Comparison of ENCODE assay signal across 22 cellular contexts in the genomic region with DNA sequence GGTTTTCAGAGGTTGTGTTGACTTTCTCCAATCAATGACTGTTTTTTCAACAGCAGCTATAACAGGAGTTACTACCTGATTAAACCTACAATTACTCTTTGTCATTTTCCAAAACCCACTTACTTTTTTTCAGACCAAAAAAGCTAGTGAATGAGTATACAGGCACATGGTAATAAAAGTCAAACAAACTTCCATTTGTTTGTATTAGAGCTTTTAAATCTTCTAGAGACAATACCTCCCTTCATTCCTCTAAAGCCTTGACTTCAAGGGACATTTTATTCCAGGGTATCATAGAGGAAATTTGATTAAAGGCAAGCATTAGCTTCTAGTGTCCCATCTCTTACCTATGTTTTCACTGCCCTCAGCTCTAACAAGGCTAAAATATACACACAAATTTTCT. TPM values are rescaled to one million over a fixed set of nuclear protein-coding genes. Genes with fewer than 3 reads are reported as not detected.
DNase-seq lines count a peak whose midpoint lies in the region; ATAC-seq, FAIRE-seq and TF ChIP-seq lines count a peak whose summit lies in the region.
"Had no signal": no experiment of that assay in that cellular context is flagged by ENCODE, and none has a peak within 500 bp of the region (broad histone marks: within the 10 kb centered on the region; RNA-seq: fewer than 3 reads in every experiment).

No MANE protein-coding gene starts in this region.

- H3K4me1 ChIP-seq in suprapubic skin: peaks cover 12% of the 10 kb centered on the region
- H3K4me1 ChIP-seq: SJSA1 had no signal

- peak overlapping the region; percentile 32 for H3K27ac Mint-ChIP-seq in memory B cell
- H3K27ac Mint-ChIP-seq: CD14-positive monocyte, H9 had no signal

- no peaks in the 10 kb centered on the region for H3K36me3 ChIP-seq in suprapubic skin
- H3K36me3 ChIP-seq: SJSA1 had no signal

- H3K4me1 Mint-ChIP-seq in memory B cell: peaks cover 17% of the 10 kb centered on the region

- TF ChIP-seq CTCF in VCaP (conservative IDR thresholded peaks at IDR 0.05) (no peak), suprapubic skin (IDR thresholded peaks at IDR 0.05) (no peak)

- H3K27ac ChIP-seq in VCaP (peak overlapping the region; percentile 57), suprapubic skin (peak overlapping the region; percentile 6)
- H3K27ac ChIP-seq: HL-60, KMS-11, SJSA1 had no signal

- TF ChIP-seq POLR2A in suprapubic skin (IDR thresholded peaks at IDR 0.05): no peak

- peak; percentile 47 for FAIRE-seq in GM19239 (lab: Jason Lieb, UNC)

- no peak overlapping the region for H3K4me3 ChIP-seq in suprapubic skin
- H3K4me3 ChIP-seq: SJSA1 had no signal

- no peaks in the 10 kb centered on the region for H3K9me3 ChIP-seq in suprapubic skin

- no peaks in the 10 kb centered on the region for H3K27me3 Mint-ChIP-seq in memory B cell

- H3K9me3 Mint-ChIP-seq in memory B cell: peaks cover 5% of the 10 kb centered on the region

- H3K36me3 Mint-ChIP-seq in memory B cell: peaks cover 2% of the 10 kb centered on the region
- H3K36me3 Mint-ChIP-seq: CD14-positive monocyte had no signal

- DNase-seq in GM19239 (ENCODE audit: insufficient read length, low spot score) (no peak), memory B cell (ENCODE audit: low spot score in 2 of 2) (no peak), suprapubic skin (ENCODE audit: low spot score in 2 of 2) (no peak), NCI-H1436 treated with DMSO at 0.1 percent for 48 hours (lab: John Stamatoyannopoulos, UW) (no peak)
- DNase-seq in stimulated activated CD4-positive, alpha-beta T cell treated with anti-CD3 and anti-CD28 coated beads, Interleukin-12 subunit alpha, Interleukin-12 subunit beta, amount 100 ng/mL, for 4 hours: no peak
- DNase-seq: ACHN, DMS79 treated with DMSO at 0.1 percent for 48 hours, H9, NCI-H1417 treated with DMSO at 0.1 percent for 48 hours, NCI-H1930, NCI-H226, NCI-H524, NCI-H82 had no signal

- ATAC-seq in memory B cell (ENCODE audit: low read depth) (no peak), SK-N-SH treated with all-trans-retinoic acid at 6 μM for 48 hours (no peak)
- ATAC-seq: Panc1 had no signal

- no peak for TF ChIP-seq EP300 in suprapubic skin (IDR thresholded peaks at IDR 0.05)

- no peak overlapping the region for H3K4me3 Mint-ChIP-seq in memory B cell
- H3K4me3 Mint-ChIP-seq: CD14-positive monocyte, H9 had no signal

- H3K27me3 ChIP-seq in suprapubic skin: no peaks in the 10 kb centered on the region
- H3K27me3 ChIP-seq: SJSA1 had no signal

TF ChIP-seq in SK-N-SH treated with all-trans-retinoic acid at 6 μM for 48 hours, 23 proteins besides CTCF, POLR2A, EP300 and RAD21:
- TF ChIP-seq, protein P1, sequence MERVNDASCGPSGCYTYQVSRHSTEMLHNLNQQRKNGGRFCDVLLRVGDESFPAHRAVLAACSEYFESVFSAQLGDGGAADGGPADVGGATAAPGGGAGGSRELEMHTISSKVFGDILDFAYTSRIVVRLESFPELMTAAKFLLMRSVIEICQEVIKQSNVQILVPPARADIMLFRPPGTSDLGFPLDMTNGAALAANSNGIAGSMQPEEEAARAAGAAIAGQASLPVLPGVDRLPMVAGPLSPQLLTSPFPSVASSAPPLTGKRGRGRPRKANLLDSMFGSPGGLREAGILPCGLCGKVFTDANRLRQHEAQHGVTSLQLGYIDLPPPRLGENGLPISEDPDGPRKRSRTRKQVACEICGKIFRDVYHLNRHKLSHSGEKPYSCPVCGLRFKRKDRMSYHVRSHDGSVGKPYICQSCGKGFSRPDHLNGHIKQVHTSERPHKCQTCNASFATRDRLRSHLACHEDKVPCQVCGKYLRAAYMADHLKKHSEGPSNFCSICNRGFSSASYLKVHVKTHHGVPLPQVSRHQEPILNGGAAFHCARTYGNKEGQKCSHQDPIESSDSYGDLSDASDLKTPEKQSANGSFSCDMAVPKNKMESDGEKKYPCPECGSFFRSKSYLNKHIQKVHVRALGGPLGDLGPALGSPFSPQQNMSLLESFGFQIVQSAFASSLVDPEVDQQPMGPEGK (CRISPR knock-in tag; IDR thresholded peaks at IDR 0.05; ENCODE audit: borderline replicate concordance): no peak
- TF ChIP-seq ZC3H10 (CRISPR knock-in tag; IDR thresholded peaks at IDR 0.05): no peak
- no peak for TF ChIP-seq ARNTL (CRISPR knock-in tag; IDR thresholded peaks at IDR 0.05; ENCODE audit: borderline replicate concordance, low read depth)
- TF ChIP-seq SNAI2 (CRISPR knock-in tag; IDR thresholded peaks at IDR 0.05): no peak
- no peak for TF ChIP-seq GLIS3 (CRISPR knock-in tag; IDR thresholded peaks at IDR 0.05)
- no peak for TF ChIP-seq CSDC2 (CRISPR knock-in tag; IDR thresholded peaks at IDR 0.05)

RNA-seq across cellular contexts. Expression of a gene that starts 52.7 kb away (rescaled TPM):
- total RNA-seq in suprapubic skin: under 1 TPM in 2 of 4 donors, not detected in 2; 0.26 to 0.56 TPM
- total RNA-seq: H9, HT1080, M059J, SJSA1 had no signal
